ENCODE assay signal across 1 cellular context in the genomic region with DNA sequence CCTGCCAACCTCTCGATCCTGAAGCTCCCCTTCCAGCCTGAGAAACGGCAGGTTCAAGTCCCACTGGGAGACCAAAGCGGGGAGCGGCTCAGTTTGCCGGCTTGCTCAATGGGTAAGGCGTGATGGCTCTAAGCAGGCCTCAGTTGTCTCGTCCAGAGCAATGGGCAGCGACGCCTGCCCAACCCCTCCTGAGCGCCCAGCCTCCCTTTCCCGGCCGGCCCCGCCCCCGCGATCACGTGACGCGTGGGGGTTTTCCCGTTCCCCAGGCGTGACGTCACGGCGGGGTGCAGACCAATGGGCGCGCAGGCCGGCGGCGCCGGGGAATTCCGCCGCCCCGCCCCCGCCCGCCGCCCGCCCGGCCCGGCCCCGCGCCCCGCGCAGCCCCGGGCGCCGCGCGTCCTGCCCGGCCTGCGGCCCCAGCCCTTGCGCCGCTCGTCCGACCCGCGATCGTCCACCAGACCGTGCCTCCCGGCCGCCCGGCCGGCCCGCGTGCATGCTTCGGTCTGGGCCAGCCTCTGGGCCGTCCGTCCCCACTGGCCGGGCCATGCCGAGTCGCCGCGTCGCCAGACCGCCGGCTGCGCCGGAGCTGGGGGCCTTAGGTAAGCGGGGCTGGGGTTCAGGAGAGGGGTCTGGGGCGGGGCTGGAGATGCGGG.
TF ChIP-seq lines count a peak whose summit lies in the region.

TSS of gene RELB (plus strand) at position 378 of the 653 bp plus-strand sequence. CDS start at position 494, 116 bp downstream.

TF ChIP-seq in H1, 55 proteins besides CTCF, POLR2A, EP300 and RAD21:
- TF ChIP-seq GTF2F1 (IDR thresholded peaks at IDR 0.05; ENCODE audit: borderline replicate concordance, low read depth, low read length): peak; percentile 37
- no peak for TF ChIP-seq BACH1 (IDR thresholded peaks at IDR 0.05; ENCODE audit: low read length)
- TF ChIP-seq KDM4A (IDR thresholded peaks at IDR 0.05; ENCODE audit: low read depth, low read length, severe bottlenecking): peak; percentile 77
- peak; percentile 96 for TF ChIP-seq USF2 (IDR thresholded peaks at IDR 0.05; ENCODE audit: low read length)
- no peak for TF ChIP-seq RFX5 (IDR thresholded peaks at IDR 0.05; ENCODE audit: borderline replicate concordance, low read depth, low read length)
- TF ChIP-seq KDM1A (IDR thresholded peaks at IDR 0.05; ENCODE audit: borderline replicate concordance, low read length): peak; percentile 96
- peak; percentile 16; the same call in 1 of the 2 replicates for TF ChIP-seq SP4 (IDR thresholded peaks at IDR 0.05; ENCODE audit: low read length)
- TF ChIP-seq, protein P1, sequence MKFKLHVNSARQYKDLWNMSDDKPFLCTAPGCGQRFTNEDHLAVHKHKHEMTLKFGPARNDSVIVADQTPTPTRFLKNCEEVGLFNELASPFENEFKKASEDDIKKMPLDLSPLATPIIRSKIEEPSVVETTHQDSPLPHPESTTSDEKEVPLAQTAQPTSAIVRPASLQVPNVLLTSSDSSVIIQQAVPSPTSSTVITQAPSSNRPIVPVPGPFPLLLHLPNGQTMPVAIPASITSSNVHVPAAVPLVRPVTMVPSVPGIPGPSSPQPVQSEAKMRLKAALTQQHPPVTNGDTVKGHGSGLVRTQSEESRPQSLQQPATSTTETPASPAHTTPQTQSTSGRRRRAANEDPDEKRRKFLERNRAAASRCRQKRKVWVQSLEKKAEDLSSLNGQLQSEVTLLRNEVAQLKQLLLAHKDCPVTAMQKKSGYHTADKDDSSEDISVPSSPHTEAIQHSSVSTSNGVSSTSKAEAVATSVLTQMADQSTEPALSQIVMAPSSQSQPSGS (IDR thresholded peaks at IDR 0.05; ENCODE audit: low read length): no peak
- TF ChIP-seq SIN3A (conservative IDR thresholded peaks at IDR 0.05 in 1 of 2, IDR thresholded peaks at IDR 0.05 in 1 of 2; ENCODE audit: low read depth in 1 of 2, low read length in 2 of 2): 0 out of 4 replicates have a peak, but pooled peaks of 1 of the 2 experiments have one; percentile 52
- TF ChIP-seq HDAC2 (IDR thresholded peaks at IDR 0.05; ENCODE audit: borderline replicate concordance in 1 of 2, low read depth in 2 of 2, low read length in 2 of 2): peak in 1 of 2 experiments; percentile 70; a peak in 1 of 4 replicates
- TF ChIP-seq RBBP5 (IDR thresholded peaks at IDR 0.05; ENCODE audit: borderline replicate concordance, low read depth, low read length): peak; percentile 36; the same call in 1 of the 2 replicates
- TF ChIP-seq RNF2 (IDR thresholded peaks at IDR 0.05; ENCODE audit: borderline replicate concordance, low read depth, low read length, missing control alignments, poor library complexity, severe bottlenecking): no peak
- peak; percentile 84 for TF ChIP-seq ATF3 (IDR thresholded peaks at IDR 0.05; ENCODE audit: insufficient read depth, low read depth, low read length)
- TF ChIP-seq EGR1 (IDR thresholded peaks at IDR 0.05; ENCODE audit: borderline replicate concordance, low read depth, low read length): peak; percentile 45; the same call in 1 of the 2 replicates
- TF ChIP-seq PHF8 (conservative IDR thresholded peaks at IDR 0.05; ENCODE audit: low read depth, low read length): peak; percentile 90; the same call in 1 of the 2 replicates
- TF ChIP-seq CREB1 (IDR thresholded peaks at IDR 0.05): peak; percentile 88
- TF ChIP-seq MAX (IDR thresholded peaks at IDR 0.05): peak; percentile 41; the same call in 1 of the 2 replicates
